Comparison of ENCODE assay signal across 9 cellular contexts in the genomic region with DNA sequence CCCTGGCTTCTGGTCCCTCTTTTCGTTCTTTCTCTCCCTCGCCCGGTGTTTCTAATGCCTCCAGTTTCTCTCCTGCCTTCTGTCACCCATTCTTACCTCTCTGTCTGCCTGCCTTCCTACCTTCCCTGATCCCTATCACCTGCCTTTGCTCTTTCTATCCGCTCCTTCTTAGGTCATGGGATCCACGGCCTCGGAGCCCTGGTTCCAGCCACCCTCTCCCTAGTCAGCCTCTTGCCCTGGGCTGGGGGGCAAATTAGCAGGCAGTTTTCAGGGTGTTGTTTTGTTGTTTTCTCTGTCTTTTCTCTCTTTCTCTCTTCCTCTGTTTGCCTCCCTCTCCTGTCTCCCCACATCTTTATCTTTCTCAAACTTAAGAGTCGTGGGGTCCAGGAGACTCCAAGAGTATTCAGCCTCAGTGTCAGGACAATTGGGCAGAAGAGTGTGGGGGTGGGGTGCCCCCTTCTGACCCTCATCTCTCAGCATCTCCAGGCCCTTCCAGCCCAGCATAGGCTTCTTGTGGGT. TPM values are rescaled to one million over a fixed set of nuclear protein-coding genes. Genes with fewer than 3 reads are reported as not detected.
A peak's percentile ranks its signal among the peaks of the same experiment; 100 is the strongest.
DNase-seq lines count a peak whose midpoint lies in the region; ATAC-seq and TF ChIP-seq lines count a peak whose summit lies in the region.
"Had no signal": no experiment of that assay in that cellular context is flagged by ENCODE, and none has a peak within 500 bp of the region (broad histone marks: within the 10 kb centered on the region; RNA-seq: fewer than 3 reads in every experiment).

No MANE protein-coding gene starts in this region.

- no peak for ATAC-seq in HG02970 (IDR thresholded peaks at IDR 0.05; ENCODE audit: low FRiP score, unreplicated experiment)

- no peak for TF ChIP-seq CTCF in Calu3 (IDR thresholded peaks at IDR 0.05; ENCODE audit: unreplicated experiment)
- no peak for TF ChIP-seq CTCF in neural cell (IDR thresholded peaks at IDR 0.05; ENCODE audit: poor library complexity, severe bottlenecking)

- peaks cover 16% of the 10 kb centered on the region for H3K4me1 Mint-ChIP-seq in Calu3 (ENCODE audit: low read depth, unreplicated experiment)

- H3K9ac ChIP-seq in HUES48 (ENCODE audit: low read depth, low read length) (no peak overlapping the region), neural cell (ENCODE audit: low read length) (no peak overlapping the region)

- 0 to 1% methylated on average over 7 of the region's 7 CpGs for WGBS in ectodermal cell, 2 experiments

- H4K20me1 ChIP-seq in neural cell (ENCODE audit: insufficient read depth), result no peaks in the 10 kb centered on the region

- H3K27ac Mint-ChIP-seq in Calu3 (ENCODE audit: unreplicated experiment), result peak overlapping the region; percentile 2

- H3K4me3 Mint-ChIP-seq in Calu3 (ENCODE audit: low read depth, unreplicated experiment), result peak overlapping the region; percentile 48

- H3K36me3 Mint-ChIP-seq in Calu3 (ENCODE audit: insufficient read depth, unreplicated experiment), result no peaks in the 10 kb centered on the region

- H3K27me3 ChIP-seq in HUES48 (ENCODE audit: control insufficient read depth, insufficient read depth, low read length), result peaks cover 99% of the 10 kb centered on the region
- peaks cover 100% of the 10 kb centered on the region for H3K27me3 ChIP-seq in ectodermal cell (ENCODE audit: control insufficient read depth, insufficient read depth, low read length, poor library complexity, severe bottlenecking)
- H3K27me3 ChIP-seq in neural cell (ENCODE audit: insufficient read depth, low read depth, low read length), result peaks cover 100% of the 10 kb centered on the region

- BruUV-seq in Calu3 (replicated peaks; lab: Mats Ljungman, UMichigan), result no TSS peak

- no peak overlapping the region for H3K4me2 ChIP-seq in neural cell (ENCODE audit: low read length)

- H3K9me3 Mint-ChIP-seq in Calu3 (ENCODE audit: low read depth, unreplicated experiment), result no peaks in the 10 kb centered on the region

- H3K9me3 ChIP-seq in HUES48 (ENCODE audit: control insufficient read depth, insufficient read depth, low read length) (no peaks in the 10 kb centered on the region), ectodermal cell (ENCODE audit: control insufficient read depth, low read length) (no peaks in the 10 kb centered on the region), neural cell (ENCODE audit: low read length) (no peaks in the 10 kb centered on the region)

- H3K27me3 Mint-ChIP-seq in Calu3 (ENCODE audit: unreplicated experiment), result peaks cover 92% of the 10 kb centered on the region

- H3K27ac ChIP-seq in HUES48 (ENCODE audit: low read depth, low read length), result no peak overlapping the region
- no peak overlapping the region for H3K27ac ChIP-seq in ectodermal cell (ENCODE audit: insufficient read depth, low read depth, low read length, poor library complexity, severe bottlenecking)
- no peak overlapping the region for H3K27ac ChIP-seq in neural cell (ENCODE audit: low read length)

- DNase-seq in Calu3 (no peak), OCI-M1 (lab: John Stamatoyannopoulos, UW) (no peak), A172 (ENCODE audit: low spot score) (no peak)
- DNase-seq: erythroblast had no signal

- no peaks in the 10 kb centered on the region for H3F3A ChIP-seq in neural cell (ENCODE audit: insufficient read depth, low read length, poor library complexity, severe bottlenecking)

- H3K36me3 ChIP-seq in HUES48 (ENCODE audit: control insufficient read depth, insufficient read depth, low read length) (no peaks in the 10 kb centered on the region), ectodermal cell (ENCODE audit: control insufficient read depth, insufficient read depth, low read length) (no peaks in the 10 kb centered on the region), neural cell (ENCODE audit: insufficient read depth, low read length) (no peaks in the 10 kb centered on the region)

- no peak overlapping the region for H2AFZ ChIP-seq in neural cell (ENCODE audit: low read depth, low read length)

- H3K4me1 ChIP-seq in HUES48 (ENCODE audit: control insufficient read depth, insufficient read depth, low read length) (peaks cover 23% of the 10 kb centered on the region), ectodermal cell (ENCODE audit: control insufficient read depth, insufficient read depth, low read length) (peaks cover 47% of the 10 kb centered on the region)

- intact Hi-C loops in Calu3 (cut with micrococcal nuclease; ENCODE audit: unreplicated experiment), result loop anchor here (10.0 kb wide), 1 partner anchor 72 kb away; no protein-coding TSS in a partner anchor

- CTCF ChIA-PET in Calu3 (lab: Charles Lee), result no interaction called here

- TF ChIP-seq RAD21 in neural cell (conservative IDR thresholded peaks at IDR 0.05), result no peak

- H3K9me2 ChIP-seq in neural cell (ENCODE audit: insufficient read depth, low read length), result no peaks in the 10 kb centered on the region

- peak overlapping the region; percentile 43; the same call in 1 of the 2 replicates for H3K4me3 ChIP-seq in HUES48 (ENCODE audit: low read depth, low read length)
- peak overlapping the region; percentile 49 for H3K4me3 ChIP-seq in ectodermal cell (ENCODE audit: insufficient read depth, low read depth, low read length)
- H3K4me3 ChIP-seq in neural cell (ENCODE audit: low read length), result no peak overlapping the region

- H3K79me2 ChIP-seq in neural cell (replicated peaks; ENCODE audit: insufficient read depth, low read length), result no peaks in the 10 kb centered on the region

- no peak for TF ChIP-seq EP300 in neural cell (conservative IDR thresholded peaks at IDR 0.05; ENCODE audit: poor library complexity, severe bottlenecking)

TF ChIP-seq in neural cell, 6 proteins besides CTCF, POLR2A, EP300 and RAD21:
- TF ChIP-seq, protein P1, sequence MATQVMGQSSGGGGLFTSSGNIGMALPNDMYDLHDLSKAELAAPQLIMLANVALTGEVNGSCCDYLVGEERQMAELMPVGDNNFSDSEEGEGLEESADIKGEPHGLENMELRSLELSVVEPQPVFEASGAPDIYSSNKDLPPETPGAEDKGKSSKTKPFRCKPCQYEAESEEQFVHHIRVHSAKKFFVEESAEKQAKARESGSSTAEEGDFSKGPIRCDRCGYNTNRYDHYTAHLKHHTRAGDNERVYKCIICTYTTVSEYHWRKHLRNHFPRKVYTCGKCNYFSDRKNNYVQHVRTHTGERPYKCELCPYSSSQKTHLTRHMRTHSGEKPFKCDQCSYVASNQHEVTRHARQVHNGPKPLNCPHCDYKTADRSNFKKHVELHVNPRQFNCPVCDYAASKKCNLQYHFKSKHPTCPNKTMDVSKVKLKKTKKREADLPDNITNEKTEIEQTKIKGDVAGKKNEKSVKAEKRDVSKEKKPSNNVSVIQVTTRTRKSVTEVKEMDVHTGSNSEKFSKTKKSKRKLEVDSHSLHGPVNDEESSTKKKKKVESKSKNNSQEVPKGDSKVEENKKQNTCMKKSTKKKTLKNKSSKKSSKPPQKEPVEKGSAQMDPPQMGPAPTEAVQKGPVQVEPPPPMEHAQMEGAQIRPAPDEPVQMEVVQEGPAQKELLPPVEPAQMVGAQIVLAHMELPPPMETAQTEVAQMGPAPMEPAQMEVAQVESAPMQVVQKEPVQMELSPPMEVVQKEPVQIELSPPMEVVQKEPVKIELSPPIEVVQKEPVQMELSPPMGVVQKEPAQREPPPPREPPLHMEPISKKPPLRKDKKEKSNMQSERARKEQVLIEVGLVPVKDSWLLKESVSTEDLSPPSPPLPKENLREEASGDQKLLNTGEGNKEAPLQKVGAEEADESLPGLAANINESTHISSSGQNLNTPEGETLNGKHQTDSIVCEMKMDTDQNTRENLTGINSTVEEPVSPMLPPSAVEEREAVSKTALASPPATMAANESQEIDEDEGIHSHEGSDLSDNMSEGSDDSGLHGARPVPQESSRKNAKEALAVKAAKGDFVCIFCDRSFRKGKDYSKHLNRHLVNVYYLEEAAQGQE (IDR thresholded peaks at IDR 0.05; ENCODE audit: borderline replicate concordance), result no peak
- peak; percentile 56 for TF ChIP-seq POLR2AphosphoS5 (IDR thresholded peaks at IDR 0.05)

RNA-seq across cellular contexts. Expression of gene PAX2, which starts 1.1 kb away (rescaled TPM):
- total RNA-seq in Calu3 (2022), result not detected in 2 replicates
- 6.7 TPM for polyA plus RNA-seq in ectodermal cell (2013, experiment 1 of 4)
- polyA plus RNA-seq in ectodermal cell (2013, experiment 2 of 4), result 6.2 TPM
- polyA plus RNA-seq in ectodermal cell (2013, experiment 3 of 4), result 4.1 TPM
- 2.4 TPM for polyA plus RNA-seq in ectodermal cell (2013, experiment 4 of 4)
- not detected in 2 replicates for polyA plus RNA-seq in neural cell
- not detected in 2 replicates for polyA minus RNA-seq in neural cell
- total RNA-seq in A172 (2014; rRNA removed; shearing (Covaris generic)), result 0.07 TPM in 1 of 2 replicates, not detected in the other
- total RNA-seq: NCI-H460 had no signal
